ENCODE assay signal across 8 cellular contexts in genomic region chr6:42978487-42978792, GRCh38. TPM values are rescaled to one million over a fixed set of nuclear protein-coding genes. Genes with fewer than 3 reads are reported as not detected.
DNase-seq lines count a peak whose midpoint lies in the region; ATAC-seq and TF ChIP-seq lines count a peak whose summit lies in the region.

No MANE protein-coding gene starts in this region.

- no TSS peak for BruUV-seq in Caco-2 (replicated peaks; lab: Mats Ljungman, UMichigan)

- POLR2A ChIA-PET in Caco-2 (lab: Charles Lee) (interaction anchor here (0.6 to 2.0 kb wide), 5 partner anchors 13 to 81 kb away, joined by 3 to 10 read pairs (median 4); partner anchors contain the start of genes CNPY3, CUL7 and KLC4), HEK293T (lab: Yijun Ruan, JAX) (interaction anchor here (0.7 to 3.9 kb wide), 23 partner anchors 9 to 264 kb away, joined by 3 to 47 read pairs (median 5); partner anchors contain the start of genes CNPY3, CUL7, GNMT and KLC4)

- H3K4me1 Mint-ChIP-seq in Caco-2 (ENCODE audit: low read depth, unreplicated experiment): peaks cover 6% of the 10 kb centered on the region

- TF ChIP-seq CTCF in Caco-2 (IDR thresholded peaks at IDR 0.05; ENCODE audit: insufficient read depth in 1 of 2, low read depth in 1 of 2, low read length in 1 of 2, severe bottlenecking in 1 of 2, unreplicated experiment in 1 of 2): no peak

- no peaks in the 10 kb centered on the region for H3K9me3 Mint-ChIP-seq in Caco-2 (ENCODE audit: unreplicated experiment)

- H3K36me3 Mint-ChIP-seq in Caco-2 (ENCODE audit: insufficient read depth, unreplicated experiment): peaks cover 21% of the 10 kb centered on the region

- H3K27me3 ChIP-seq in Caco-2 (replicated peaks; ENCODE audit: control insufficient read depth, insufficient read depth, low read length): no peaks in the 10 kb centered on the region
- H3K27me3 ChIP-seq in SJCRH30: no peaks in the 10 kb centered on the region
- H3K27me3 ChIP-seq in ectodermal cell (ENCODE audit: control insufficient read depth, insufficient read depth, low read length, poor library complexity, severe bottlenecking): no peaks in the 10 kb centered on the region
- H3K27me3 ChIP-seq in mucosa of rectum (ENCODE audit: control insufficient read depth in 2 of 2, insufficient read depth in 2 of 2, low read length in 2 of 2): no peaks in the 10 kb centered on the region
- H3K27me3 ChIP-seq in aorta (ENCODE audit: control insufficient read depth in 1 of 2, insufficient read depth in 2 of 2, low read length in 1 of 2): no peaks in the 10 kb centered on the region

- no peak for ATAC-seq in aorta (ENCODE audit: low FRiP score)
- ATAC-seq in HG03565 (IDR thresholded peaks at IDR 0.05; ENCODE audit: unreplicated experiment): no peak

- H3K36me3 ChIP-seq in Caco-2 (ENCODE audit: control insufficient read depth, insufficient read depth, low read length) (no peaks in the 10 kb centered on the region), SJCRH30 (peaks cover 9% of the 10 kb centered on the region; the same call in 1 of the 2 replicates), ectodermal cell (ENCODE audit: control insufficient read depth, insufficient read depth, low read length) (no peaks in the 10 kb centered on the region), mucosa of rectum (ENCODE audit: control insufficient read depth in 2 of 2, insufficient read depth in 2 of 2, low read length in 2 of 2) (peaks cover 4 to 6% of the 10 kb centered on the region in 2 donors), aorta (ENCODE audit: control insufficient read depth in 1 of 2, insufficient read depth in 2 of 2, low read length in 1 of 2) (no peaks in the 10 kb centered on the region)

- H3K4me3 Mint-ChIP-seq in Caco-2 (ENCODE audit: unreplicated experiment): peak overlapping the region; percentile 83

- H3K4me3 ChIP-seq in Caco-2 (ENCODE audit: low read depth, low read length) (peak overlapping the region; percentile 73), SJCRH30 (peak overlapping the region; percentile 75), ectodermal cell (ENCODE audit: insufficient read depth, low read depth, low read length) (peak overlapping the region; percentile 83), mucosa of rectum (ENCODE audit: low read length in 2 of 2) (peak overlapping the region; percentile 85 to 95), aorta (ENCODE audit: low read length in 2 of 2) (peak overlapping the region; percentile 66 to 80)

- H3K9ac ChIP-seq in mucosa of rectum (ENCODE audit: low read depth in 1 of 2, low read length in 2 of 2): peak overlapping the region; percentile 83 to 88

- H3K9me3 ChIP-seq in Caco-2 (no peaks in the 10 kb centered on the region), SJCRH30 (replicated peaks) (no peaks in the 10 kb centered on the region), ectodermal cell (ENCODE audit: control insufficient read depth, low read length) (no peaks in the 10 kb centered on the region), mucosa of rectum (ENCODE audit: control insufficient read depth in 2 of 2, low read length in 2 of 2) (no peaks in the 10 kb centered on the region), aorta (ENCODE audit: control insufficient read depth, low read length) (no peaks in the 10 kb centered on the region)

- peak in 1 of 2 experiments; percentile 48 for DNase-seq in Caco-2
- DNase-seq in HEK293T (ENCODE audit: extremely low spot score): peak; percentile 39
- DNase-seq in SJCRH30: peak; percentile 24 to 33
- DNase-seq in aorta: peak; percentile 58 to 80
- no peak for DNase-seq in superior temporal gyrus (ENCODE audit: extremely low spot score)

- WGBS in ectodermal cell, 2 experiments: 2 to 3% methylated on average over 24 of the region's 24 CpGs
- WGBS in aorta, 2 donors: 0% methylated on average over 16 to 24 of the region's 24 CpGs

- H3K27ac Mint-ChIP-seq in Caco-2 (ENCODE audit: unreplicated experiment): peak overlapping the region; percentile 76

- peak overlapping the region; percentile 3; the same call in 1 of the 2 replicates for H3K27ac ChIP-seq in SJCRH30
- H3K27ac ChIP-seq in ectodermal cell (ENCODE audit: insufficient read depth, low read depth, low read length, poor library complexity, severe bottlenecking): no peak overlapping the region
- H3K27ac ChIP-seq in mucosa of rectum (ENCODE audit: low read depth in 2 of 2, low read length in 2 of 2): peak overlapping the region; percentile 88 to 92
- H3K27ac ChIP-seq in aorta (ENCODE audit: low read depth in 1 of 2, low read length in 2 of 2): peak overlapping the region; percentile 72 to 83

- H3K27me3 Mint-ChIP-seq in Caco-2 (ENCODE audit: insufficient read depth, unreplicated experiment): no peaks in the 10 kb centered on the region

- CTCF ChIA-PET in Caco-2 (lab: Charles Lee) (interaction anchor here (0.9 to 1.0 kb wide), 2 partner anchors 18 to 165 kb away, joined by 4 read pairs; partner anchors contain the start of gene GNMT), HEK293T (lab: Yijun Ruan, JAX) (interaction anchor here (0.5 to 1.1 kb wide), 2 partner anchors 79 to 391 kb away, joined by 4 read pairs; partner anchors contain the start of gene ZNF318)

- no peaks in the 10 kb centered on the region for H3K4me1 ChIP-seq in Caco-2
- H3K4me1 ChIP-seq in SJCRH30: no peaks in the 10 kb centered on the region
- peaks cover 3% of the 10 kb centered on the region for H3K4me1 ChIP-seq in ectodermal cell (ENCODE audit: control insufficient read depth, insufficient read depth, low read length)
- peaks cover 12% of the 10 kb centered on the region in 2 donors for H3K4me1 ChIP-seq in mucosa of rectum (ENCODE audit: control insufficient read depth in 2 of 2, insufficient read depth in 2 of 2, low read length in 2 of 2)
- no peaks in the 10 kb centered on the region for H3K4me1 ChIP-seq in aorta (ENCODE audit: control insufficient read depth in 1 of 2, insufficient read depth in 2 of 2, low read length in 2 of 2)

- intact Hi-C loops in Caco-2 (cut with micrococcal nuclease; ENCODE audit: unreplicated experiment): no loop called here
- intact Hi-C loops in aorta (cut with DNase I): loop anchor here in 1 of 2 donors (5.0 kb wide), 2 partner anchors 34 to 46 kb away; partner anchors contain the start of genes KLHDC3 and MEA1

TF ChIP-seq in HEK293T, 16 proteins besides CTCF, POLR2A, EP300 and RAD21:
- TF ChIP-seq SUZ12 (IDR thresholded peaks at IDR 0.05) (no peak), FOXK2 (IDR thresholded peaks at IDR 0.05) (no peak), PKNOX1 (IDR thresholded peaks at IDR 0.05) (no peak), HDGF (IDR thresholded peaks at IDR 0.05; ENCODE audit: borderline replicate concordance) (no peak), TARDBP (IDR thresholded peaks at IDR 0.05) (no peak), ELF4 (IDR thresholded peaks at IDR 0.05) (no peak), L3MBTL2 (conservative IDR thresholded peaks at IDR 0.05) (no peak), NFRKB (IDR thresholded peaks at IDR 0.05) (no peak)

RNA-seq across cellular contexts. Expression of gene PEX6, which starts 0.5 kb away (rescaled TPM):
- total RNA-seq in Caco-2 (2022) (6.9 and 8.2 TPM in 2 replicates), aorta (10 to 100 TPM; 11.7 to 16.1 TPM)
- total RNA-seq in SJCRH30 (2014; rRNA removed; shearing (Covaris generic)): 11.4 and 11.5 TPM in 2 replicates
- polyA plus RNA-seq in ectodermal cell (2013, experiment 1 of 4): 9.5 TPM
- 9.2 TPM for polyA plus RNA-seq in ectodermal cell (2013, experiment 2 of 4)
- polyA plus RNA-seq in ectodermal cell (2013, experiment 3 of 4): 7.5 TPM
- 8.7 TPM for polyA plus RNA-seq in ectodermal cell (2013, experiment 4 of 4)
- 10 to 100 TPM; 13.8 to 22.0 TPM for polyA plus RNA-seq in aorta

RNA-seq across cellular contexts. Expression of gene PPP2R5D, which starts 5.9 kb away (rescaled TPM):
- total RNA-seq in Caco-2 (2022) (44.4 and 45.0 TPM in 2 replicates), aorta (10 to 100 TPM; 22.9 to 31.7 TPM)
- total RNA-seq in SJCRH30 (2014; rRNA removed; shearing (Covaris generic)): 70.2 and 71.9 TPM in 2 replicates
- polyA plus RNA-seq in ectodermal cell (2013, experiment 1 of 4): 77.6 TPM
- 75.2 TPM for polyA plus RNA-seq in ectodermal cell (2013, experiment 2 of 4)
- polyA plus RNA-seq in ectodermal cell (2013, experiment 3 of 4): 60.5 TPM
- 65.4 TPM for polyA plus RNA-seq in ectodermal cell (2013, experiment 4 of 4)
- polyA plus RNA-seq in aorta: 10 to 100 TPM; 20.3 to 31.5 TPM

RNA-seq across cellular contexts. Expression of gene GNMT, which starts 17.9 kb away (rescaled TPM):
- total RNA-seq in Caco-2 (2022): not detected in 2 replicates
- 0.15 TPM in 1 of 2 replicates, not detected in the other for total RNA-seq in SJCRH30 (2014; rRNA removed; shearing (Covaris generic))
- polyA plus RNA-seq in ectodermal cell (2013, experiment 1 of 4): 2.0 TPM
- polyA plus RNA-seq in ectodermal cell (2013, experiment 2 of 4): 1.6 TPM
- polyA plus RNA-seq in ectodermal cell (2013, experiment 3 of 4): 0.69 TPM
- 0.65 TPM for polyA plus RNA-seq in ectodermal cell (2013, experiment 4 of 4)
- total RNA-seq in aorta: 1 to 10 TPM in 1 of 2 donors, under 1 TPM in 1; 0.88 to 1.2 TPM
- polyA plus RNA-seq in aorta: 1 to 10 TPM in 1 of 2 donors, not detected in 1; 1.2 TPM

RNA-seq across cellular contexts. Expression of gene MEA1, which starts 35.3 kb away (rescaled TPM):
- total RNA-seq in Caco-2 (2022): 60.3 and 62.3 TPM in 2 replicates
- 67.6 and 81.1 TPM in 2 replicates for total RNA-seq in SJCRH30 (2014; rRNA removed; shearing (Covaris generic))
- polyA plus RNA-seq in ectodermal cell (2013, experiment 1 of 4): 90.0 TPM
- 82.1 TPM for polyA plus RNA-seq in ectodermal cell (2013, experiment 2 of 4)
- 72.2 TPM for polyA plus RNA-seq in ectodermal cell (2013, experiment 3 of 4)
- 83.6 TPM for polyA plus RNA-seq in ectodermal cell (2013, experiment 4 of 4)
- total RNA-seq in aorta: 10 to 100 TPM; 44.5 to 44.6 TPM
- 100 to 1,000 TPM in 1 of 2 donors, 10 to 100 TPM in 1; 93.5 to 110 TPM for polyA plus RNA-seq in aorta

RNA-seq across cellular contexts. Expression of gene KLHDC3, which starts 35.6 kb away (rescaled TPM):
- 62.9 and 66.8 TPM in 2 replicates for total RNA-seq in Caco-2 (2022)
- total RNA-seq in SJCRH30 (2014; rRNA removed; shearing (Covaris generic)): 115 and 123 TPM in 2 replicates
- 168 TPM for polyA plus RNA-seq in ectodermal cell (2013, experiment 1 of 4)
- polyA plus RNA-seq in ectodermal cell (2013, experiment 2 of 4): 167 TPM
- polyA plus RNA-seq in ectodermal cell (2013, experiment 3 of 4): 121 TPM
- polyA plus RNA-seq in ectodermal cell (2013, experiment 4 of 4): 137 TPM
- total RNA-seq in aorta: 10 to 100 TPM; 55.7 to 61.7 TPM
- 10 to 100 TPM; 74.6 to 95.9 TPM for polyA plus RNA-seq in aorta
